8 cellular contexts compared by ENCODE assay signal in genomic region chr16:31507929-31508705, GRCh38. TPM values are rescaled to one million over a fixed set of nuclear protein-coding genes. Genes with fewer than 3 reads are reported as not detected.
DNase-seq lines count a peak whose midpoint lies in the region; ATAC-seq and TF ChIP-seq lines count a peak whose summit lies in the region.

Gene RUSF1, minus strand, starts transcription at chr16:31508391. Its CDS starts 18 bp downstream, at chr16:31508373.

- peak within 1 kb of the TSS; percentile 96 for H3K27ac Mint-ChIP-seq in mesothelial cell of epicardium

- in situ Hi-C loops in endometrial microvascular endothelial cells (cut with HindIII; ENCODE audit: inconsistent ontology term, low pct_unique_long_range_greater_than_20kb, low sequenced_read_pairs), result no loop called here

- no peak for TF ChIP-seq CTCF in mesothelial cell of epicardium (IDR thresholded peaks at IDR 0.05; ENCODE audit: unreplicated experiment)

- peaks cover 7% of the 10 kb centered on the region for H3K9me3 Mint-ChIP-seq in mesothelial cell of epicardium

- peak; percentile 86 for ATAC-seq in GM19463 (IDR thresholded peaks at IDR 0.05; ENCODE audit: unreplicated experiment)

- peaks cover 23% of the 10 kb centered on the region for H3K4me1 Mint-ChIP-seq in mesothelial cell of epicardium

- DNase-seq in COLO668 (lab: John Stamatoyannopoulos, UW; ENCODE audit: unreplicated experiment) (peak; percentile 92), HPDE6-E6E7 (ENCODE audit: extremely low spot score) (peak; percentile 66), NOMO-1 treated with dmso at 0.1 percent for 144 hours (lab: John Stamatoyannopoulos, UW; ENCODE audit: unreplicated experiment) (peak; percentile 81), mesothelial cell of epicardium (ENCODE audit: low spot score in 2 of 2, unreplicated experiment in 2 of 2) (peak; percentile 68 to 89)
- peak; percentile 52 for DNase-seq in activated CD8-positive, alpha-beta memory T cell treated with anti-CD3 and anti-CD28 coated beads, Interleukin-2, amount 50 U/mL, for 1 hour (ENCODE audit: extremely low read depth)
- peak; percentile 47 to 63 for DNase-seq in stimulated activated CD8-positive, alpha-beta memory T cell treated with anti-CD3 and anti-CD28 coated beads, Interleukin-15, amount 100 ng/mL, for 4 hours (ENCODE audit: low read depth in 2 of 2)

- peak within 1 kb of the TSS; percentile 79 for H3K4me3 Mint-ChIP-seq in mesothelial cell of epicardium

- H3K36me3 Mint-ChIP-seq in mesothelial cell of epicardium, result no peaks in the 10 kb centered on the region

- peaks cover 3% of the 10 kb centered on the region for H3K27me3 Mint-ChIP-seq in mesothelial cell of epicardium (ENCODE audit: low read depth)

RNA-seq across cellular contexts. Expression of gene RUSF1, which starts in this region (rescaled TPM):
- total RNA-seq in endometrial microvascular endothelial cells (ENCODE audit: inconsistent ontology term), result 35.3 TPM
- 78.1 to 88.9 TPM (median 86.2 TPM) in 3 replicates for total RNA-seq in mesothelial cell of epicardium

Comparison
In these comparisons a context has a peak if more than half of its experiments do, and no peak if none do; other contexts are left out.
1. Peak in every context shown above with its lines: DNase-seq and ATAC-seq.